In the genomic region with DNA sequence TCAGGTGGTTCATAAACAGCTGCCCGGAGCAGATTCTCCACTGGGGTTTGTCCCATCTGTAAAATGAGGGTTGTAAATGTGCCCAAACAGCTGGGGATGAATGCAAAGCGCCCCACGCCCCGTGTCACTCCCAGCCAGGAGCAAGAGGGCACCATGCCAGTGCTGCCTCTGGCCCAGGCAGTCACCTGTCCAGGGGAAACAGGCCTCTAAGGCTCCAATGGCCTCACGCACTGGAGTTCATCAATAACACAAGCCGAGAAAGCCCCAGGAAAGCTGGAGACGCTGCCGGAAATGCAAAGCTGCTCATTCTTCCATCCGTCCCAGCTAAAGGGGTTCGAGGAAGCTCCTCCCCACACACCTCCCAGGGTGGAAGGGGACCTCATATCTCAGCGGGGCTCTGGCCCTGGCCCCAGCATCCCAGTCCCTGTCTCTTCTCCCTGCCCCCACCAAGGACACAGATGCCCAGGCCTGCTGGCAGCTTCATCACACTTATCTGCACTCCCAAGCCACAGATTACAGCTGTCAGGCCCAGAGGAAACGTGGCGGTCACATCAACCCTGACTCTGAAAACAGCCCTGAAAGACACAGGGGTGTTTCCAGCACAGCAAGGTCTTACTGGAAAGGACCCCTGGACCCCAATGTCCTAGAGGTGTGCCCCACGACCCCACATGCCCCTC, we compare ENCODE assay signal across 15 cellular contexts. TPM values are rescaled to one million over a fixed set of nuclear protein-coding genes. Genes with fewer than 3 reads are reported as not detected.
A peak's percentile ranks its signal among the peaks of the same experiment; 100 is the strongest.
DNase-seq lines count a peak whose midpoint lies in the region; ATAC-seq and TF ChIP-seq lines count a peak whose summit lies in the region.
"Had no signal": no experiment of that assay in that cellular context is flagged by ENCODE, and none has a peak within 500 bp of the region (broad histone marks: within the 10 kb centered on the region; RNA-seq: fewer than 3 reads in every experiment).

No MANE protein-coding gene starts in this region.

- H2AFZ ChIP-seq in SK-N-SH (ENCODE audit: low read depth), result no peak overlapping the region

- WGBS in SK-N-SH (ENCODE audit: low lambda C conversion rate), result 89% methylated on average over 9 of the region's 14 CpGs
- WGBS in endodermal cell (ENCODE audit: insufficient coverage in 1 of 2, insufficient read length in 1 of 2), 2 experiments, result 90 to 91% methylated on average over 5 to 14 of the region's 14 CpGs
- WGBS in testis, 2 donors, result 65 to 78% methylated on average over 6 to 14 of the region's 14 CpGs

- peaks cover 31% of the 10 kb centered on the region for H3K4me1 Mint-ChIP-seq in endodermal cell
- H3K4me1 Mint-ChIP-seq: CD4-positive, alpha-beta memory T cell; stimulated activated naive CD8-positive, alpha-beta T cell treated with anti-CD3 and anti-CD28 coated beads, Interleukin-15, amount 100 ng/mL, for 72 hours had no signal

- TF ChIP-seq RAD21 in SK-N-SH (IDR thresholded peaks at IDR 0.05; ENCODE audit: low read length), result peak; percentile 29; the same call in 1 of the 2 replicates

- no peaks in the 10 kb centered on the region for H3K36me3 Mint-ChIP-seq in endodermal cell (ENCODE audit: low read depth)
- H3K36me3 Mint-ChIP-seq: CD4-positive, alpha-beta memory T cell had no signal

- no peak for TF ChIP-seq POLR2A in testis (IDR thresholded peaks at IDR 0.05)

- H3K9me3 Mint-ChIP-seq in endodermal cell, result no peaks in the 10 kb centered on the region
- H3K9me3 Mint-ChIP-seq: stimulated activated naive CD8-positive, alpha-beta T cell treated with anti-CD3 and anti-CD28 coated beads, Interleukin-15, amount 100 ng/mL, for 72 hours; T-helper 2 cell treated with Interferon-gamma antibody and Interleukin-4, amounts not matched to agents 5 μg/mL and 100 μg/mL, for 36 hours had no signal

- H3K4me3 ChIP-seq in SK-N-SH (ENCODE audit: low read depth in 2 of 2, low read length in 1 of 2) (no peak overlapping the region), endodermal cell (ENCODE audit: low read length) (no peak overlapping the region), mucosa of descending colon (no peak overlapping the region), testis (no peak overlapping the region)
- H3K4me3 ChIP-seq: left lung, pancreas had no signal

- H3K9me3 ChIP-seq in SK-N-SH (no peaks in the 10 kb centered on the region), endodermal cell (ENCODE audit: control insufficient read depth, low read length) (no peaks in the 10 kb centered on the region), mucosa of descending colon (no peaks in the 10 kb centered on the region), testis (no peaks in the 10 kb centered on the region)
- H3K9me3 ChIP-seq: left lung, pancreas had no signal

- no peaks in the 10 kb centered on the region for H4K20me1 ChIP-seq in SK-N-SH (ENCODE audit: insufficient read depth)

- no peaks in the 10 kb centered on the region for H3F3A ChIP-seq in SK-N-SH (replicated peaks; ENCODE audit: insufficient read depth)

- H3K27ac ChIP-seq in SK-N-SH (ENCODE audit: low read depth in 2 of 2, low read length in 1 of 2) (peak overlapping the region in 1 of 2 experiments; percentile 95; a peak in 2 of 4 replicates), endodermal cell (ENCODE audit: low read depth, low read length) (no peak overlapping the region), testis (peak overlapping the region; percentile 48 to 50)
- H3K27ac ChIP-seq: pancreas had no signal

- H3K4me2 ChIP-seq in SK-N-SH, result no peak overlapping the region

- H3K4me3 Mint-ChIP-seq in endodermal cell, result no peak overlapping the region
- H3K4me3 Mint-ChIP-seq: CD4-positive, alpha-beta memory T cell; stimulated activated naive CD8-positive, alpha-beta T cell treated with anti-CD3 and anti-CD28 coated beads, Interleukin-15, amount 100 ng/mL, for 72 hours; T-helper 2 cell treated with Interferon-gamma antibody and Interleukin-4, amounts not matched to agents 5 μg/mL and 100 μg/mL, for 36 hours had no signal

- peak; percentile 91 for DNase-seq in SK-N-SH
- peak; percentile 58 for DNase-seq in endodermal cell
- peak; percentile 61 to 74 (median 73) for DNase-seq in mucosa of descending colon
- peak; percentile 68 for DNase-seq in testis
- no peak for DNase-seq in NCI-H187 (lab: John Stamatoyannopoulos, UW)
- DNase-seq in DMS79 (lab: John Stamatoyannopoulos, UW), result no peak
- no peak for DNase-seq in activated CD4-positive, alpha-beta T cell treated with anti-CD3 and anti-CD28 coated beads, Interleukin-2, amount 50 U/mL, for 4 hours
- DNase-seq: CD4-positive, alpha-beta memory T cell; NCI-H2171; stimulated activated CD4-positive, alpha-beta T cell treated with anti-CD3 and anti-CD28 coated beads, Interleukin-4, amount 100 ng/mL, for 1 hour; stimulated activated naive CD8-positive, alpha-beta T cell treated with anti-CD3 and anti-CD28 coated beads, Interleukin-15, amount 100 ng/mL, for 72 hours had no signal

- POLR2A ChIA-PET in SK-N-SH (lab: Yijun Ruan, JAX), result interaction anchor here (0.9 to 1.7 kb wide), 5 partner anchors 9 to 75 kb away, joined by 4 to 7 read pairs (median 5); a partner anchor contains a TSS

- CTCF ChIA-PET in SK-N-SH (lab: Yijun Ruan, JAX), result interaction anchor here (0.6 to 2.8 kb wide), 6 partner anchors 9 to 536 kb away, joined by 3 to 11 read pairs (median 4); no protein-coding TSS in a partner anchor

- H3K27me3 Mint-ChIP-seq in endodermal cell (ENCODE audit: insufficient read depth), result no peaks in the 10 kb centered on the region
- H3K27me3 Mint-ChIP-seq: CD4-positive, alpha-beta memory T cell; stimulated activated naive CD8-positive, alpha-beta T cell treated with anti-CD3 and anti-CD28 coated beads, Interleukin-15, amount 100 ng/mL, for 72 hours had no signal

- H3K9ac ChIP-seq in SK-N-SH, result no peak overlapping the region
- no peak overlapping the region for H3K9ac ChIP-seq in endodermal cell (ENCODE audit: extremely low read depth, low read length, poor library complexity, severe bottlenecking)

- TF ChIP-seq CTCF in SK-N-SH (IDR thresholded peaks at IDR 0.05) (no peak), endodermal cell (conservative IDR thresholded peaks at IDR 0.05) (no peak), mucosa of descending colon (IDR thresholded peaks at IDR 0.05) (no peak), testis (IDR thresholded peaks at IDR 0.05) (no peak)

- H3K36me3 ChIP-seq in SK-N-SH (replicated peaks in 1 of 2; ENCODE audit: control insufficient read depth in 1 of 2, insufficient read depth in 2 of 2, low read length in 1 of 2) (no peaks in the 10 kb centered on the region), endodermal cell (ENCODE audit: control insufficient read depth, insufficient read depth, low read length) (no peaks in the 10 kb centered on the region), mucosa of descending colon (ENCODE audit: low read depth) (no peaks in the 10 kb centered on the region), testis (ENCODE audit: low read depth, missing control alignments) (no peaks in the 10 kb centered on the region)
- H3K36me3 ChIP-seq: left lung, pancreas had no signal

- TF ChIP-seq EP300 in SK-N-SH (IDR thresholded peaks at IDR 0.05; ENCODE audit: borderline replicate concordance in 1 of 2, low read depth in 1 of 2, low read length in 1 of 2), result peak in 1 of 2 experiments; percentile 74; a peak in 2 of 4 replicates

- intact Hi-C loops in mucosa of descending colon (cut with DNase I, micrococcal nuclease), result no loop called here
- intact Hi-C loops in testis (cut with DNase I; ENCODE audit: low total_unique reads), result no loop called here

- no peaks in the 10 kb centered on the region for H3K9me2 ChIP-seq in SK-N-SH

- no peaks in the 10 kb centered on the region for H3K27me3 ChIP-seq in SK-N-SH (ENCODE audit: insufficient read depth)
- H3K27me3 ChIP-seq in endodermal cell (ENCODE audit: control insufficient read depth, insufficient read depth, low read length, poor library complexity, severe bottlenecking), result no peaks in the 10 kb centered on the region
- H3K27me3 ChIP-seq in testis, result no peaks in the 10 kb centered on the region
- H3K27me3 ChIP-seq: left lung, pancreas had no signal

- peak; percentile 37 for ATAC-seq in mucosa of descending colon
- no peak for ATAC-seq in GM21576 (IDR thresholded peaks at IDR 0.05; ENCODE audit: unreplicated experiment)
- ATAC-seq: left lung; stimulated activated naive CD8-positive, alpha-beta T cell treated with anti-CD3 and anti-CD28 coated beads, Interleukin-15, amount 100 ng/mL, for 72 hours had no signal

- peak overlapping the region; percentile 79 for H3K27ac Mint-ChIP-seq in endodermal cell
- H3K27ac Mint-ChIP-seq: T-helper 2 cell treated with Interferon-gamma antibody and Interleukin-4, amounts not matched to agents 5 μg/mL and 100 μg/mL, for 36 hours had no signal

- peaks cover 6 to 55% of the 10 kb centered on the region in 2 experiments; a peak in 2 of 4 replicates for H3K4me1 ChIP-seq in SK-N-SH (ENCODE audit: control insufficient read depth in 1 of 2, insufficient read depth in 2 of 2, low read depth in 1 of 2, low read length in 1 of 2)
- no peaks in the 10 kb centered on the region for H3K4me1 ChIP-seq in endodermal cell (ENCODE audit: control insufficient read depth, insufficient read depth, low read length)
- H3K4me1 ChIP-seq in mucosa of descending colon (ENCODE audit: low read depth), result peaks cover 39% of the 10 kb centered on the region
- H3K4me1 ChIP-seq in testis, result peaks cover 36% of the 10 kb centered on the region

- no peaks in the 10 kb centered on the region for H3K79me2 ChIP-seq in SK-N-SH (ENCODE audit: insufficient read depth)

TF ChIP-seq in SK-N-SH, 30 proteins besides CTCF, POLR2A, EP300 and RAD21:
- TF ChIP-seq CHD2 (IDR thresholded peaks at IDR 0.05; ENCODE audit: low read length, partially characterized antibody) (peak; percentile 91), TCF12 (IDR thresholded peaks at IDR 0.05) (no peak), GATA2 (CRISPR knock-in tag; IDR thresholded peaks at IDR 0.05) (peak; percentile 88), MXI1 (IDR thresholded peaks at IDR 0.05; ENCODE audit: low read depth, low read length) (peak; percentile 92), RCOR1 (IDR thresholded peaks at IDR 0.05; ENCODE audit: low read length) (peak; percentile 71)
- TF ChIP-seq, protein P1, sequence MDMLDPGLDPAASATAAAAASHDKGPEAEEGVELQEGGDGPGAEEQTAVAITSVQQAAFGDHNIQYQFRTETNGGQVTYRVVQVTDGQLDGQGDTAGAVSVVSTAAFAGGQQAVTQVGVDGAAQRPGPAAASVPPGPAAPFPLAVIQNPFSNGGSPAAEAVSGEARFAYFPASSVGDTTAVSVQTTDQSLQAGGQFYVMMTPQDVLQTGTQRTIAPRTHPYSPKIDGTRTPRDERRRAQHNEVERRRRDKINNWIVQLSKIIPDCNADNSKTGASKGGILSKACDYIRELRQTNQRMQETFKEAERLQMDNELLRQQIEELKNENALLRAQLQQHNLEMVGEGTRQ (IDR thresholded peaks at IDR 0.05; ENCODE audit: borderline replicate concordance, low read depth, low read length), result no peak
TF ChIP-seq in SK-N-SH: peak in this region for 4.

RNA-seq across cellular contexts. Expression of a gene that starts 21.5 kb away (rescaled TPM):
- 12.8 and 33.0 TPM in 2 replicates for polyA plus RNA-seq in SK-N-SH (2012; rRNA removed)
- polyA plus RNA-seq in SK-N-SH (2012; cell fraction: cytosol; rRNA removed), result 17.4 and 25.1 TPM in 2 replicates
- polyA plus RNA-seq in SK-N-SH (2012; cell fraction: nucleus; rRNA removed), result 36.4 and 45.3 TPM in 2 replicates
- total RNA-seq in endodermal cell, result 10 to 100 TPM; 33.0 to 36.2 TPM
- 26.1 TPM for polyA plus RNA-seq in endodermal cell (2013, experiment 1 of 2)
- 30.2 TPM for polyA plus RNA-seq in endodermal cell (2013, experiment 2 of 2)
- 10 to 100 TPM; 23.0 to 55.1 (median 31.2) TPM for total RNA-seq in mucosa of descending colon
- total RNA-seq in testis, result 10 to 100 TPM; 46.9 to 73.6 TPM
- 116 TPM for polyA plus RNA-seq in testis (ENCODE audit: insufficient read depth, low read depth, low replicate concordance)

Comparison
In these comparisons a context has a peak if more than half of its experiments do, and no peak if none do; other contexts are left out.
1. DNase-seq: peak in SK-N-SH (single experiment), endodermal cell (single experiment), mucosa of descending colon (3 of 3) and testis (single experiment); none in NCI-H187 (0 of 2), DMS79 (single experiment) and activated CD4-positive, alpha-beta T cell treated with anti-CD3 and anti-CD28 coated beads, Interleukin-2, amount 50 U/mL, for 4 hours (0 of 2).